In genomic region chr5:127423173-127423798, GRCh38 we compare ENCODE assay signal across 14 cellular contexts.
A peak's percentile ranks its signal among the peaks of the same experiment; 100 is the strongest.
DNase-seq lines count a peak whose midpoint lies in the region; ATAC-seq and TF ChIP-seq lines count a peak whose summit lies in the region.
"Had no signal": no experiment of that assay in that cellular context is flagged by ENCODE, and none has a peak within 500 bp of the region (broad histone marks: within the 10 kb centered on the region; RNA-seq: fewer than 3 reads in every experiment).

No MANE protein-coding gene starts in this region.

- H3K4me3 Mint-ChIP-seq in activated CD8-positive, alpha-beta T cell treated with anti-CD3 and anti-CD28 coated beads for 36 hours: peak overlapping the region; percentile 13
- H3K4me3 Mint-ChIP-seq in activated CD8-positive, alpha-beta T cell treated with anti-CD3 and anti-CD28 coated beads, Interleukin-2, amount 10 ng/mL, durations not matched to agents 7 days and 5 days: no peak overlapping the region
- H3K4me3 Mint-ChIP-seq: effector memory CD8-positive, alpha-beta T cell; T-helper 2 cell treated with Interferon-gamma antibody and Interleukin-4, amounts not matched to agents 5 μg/mL and 100 μg/mL, for 36 hours had no signal

- no peaks in the 10 kb centered on the region for H3K36me3 Mint-ChIP-seq in activated CD8-positive, alpha-beta T cell treated with anti-CD3 and anti-CD28 coated beads for 36 hours (ENCODE audit: low read depth)
- no peaks in the 10 kb centered on the region for H3K36me3 Mint-ChIP-seq in activated CD8-positive, alpha-beta T cell treated with anti-CD3 and anti-CD28 coated beads, Interleukin-2, amount 10 ng/mL, durations not matched to agents 7 days and 5 days (ENCODE audit: low read depth)

- no peak for ATAC-seq in activated CD8-positive, alpha-beta T cell treated with anti-CD3 and anti-CD28 coated beads for 36 hours
- ATAC-seq in activated CD8-positive, alpha-beta T cell treated with anti-CD3 and anti-CD28 coated beads, Interleukin-2, amount 10 ng/mL, durations not matched to agents 7 days and 5 days: no peak
- ATAC-seq in GM21737 (IDR thresholded peaks at IDR 0.05; ENCODE audit: unreplicated experiment) (peak; percentile 55), HG03378 (IDR thresholded peaks at IDR 0.05; ENCODE audit: unreplicated experiment) (peak; percentile 81)
- ATAC-seq: effector memory CD8-positive, alpha-beta T cell; lower lobe of right lung had no signal

- H3K4me1 ChIP-seq in tibial artery: peaks cover 0 to 12% (median 0%) of the 10 kb centered on the region in 4 donors
- H3K4me1 ChIP-seq: lower lobe of right lung had no signal

- H3K9me3 ChIP-seq in tibial artery: no peaks in the 10 kb centered on the region
- H3K9me3 ChIP-seq: lower lobe of right lung had no signal

- CTCF ChIA-PET in activated CD8-positive, alpha-beta T cell treated with anti-CD3 and anti-CD28 coated beads for 36 hours (lab: Charles Lee): no interaction called here
- CTCF ChIA-PET in activated CD8-positive, alpha-beta T cell treated with anti-CD3 and anti-CD28 coated beads, Interleukin-2, amount 10 ng/mL, durations not matched to agents 7 days and 5 days (lab: Charles Lee): no interaction called here

- H3K27me3 Mint-ChIP-seq in activated CD8-positive, alpha-beta T cell treated with anti-CD3 and anti-CD28 coated beads for 36 hours: peaks cover 6% of the 10 kb centered on the region
- peaks cover 3% of the 10 kb centered on the region for H3K27me3 Mint-ChIP-seq in activated CD8-positive, alpha-beta T cell treated with anti-CD3 and anti-CD28 coated beads, Interleukin-2, amount 10 ng/mL, durations not matched to agents 7 days and 5 days (ENCODE audit: low read depth)

- H3K27me3 ChIP-seq in tibial artery: no peaks in the 10 kb centered on the region

- no peaks in the 10 kb centered on the region for H3K36me3 ChIP-seq in tibial artery
- H3K36me3 ChIP-seq: lower lobe of right lung had no signal

- no peak for DNase-seq in activated CD8-positive, alpha-beta T cell treated with anti-CD3 and anti-CD28 coated beads for 36 hours
- no peak for DNase-seq in activated CD8-positive, alpha-beta T cell treated with anti-CD3 and anti-CD28 coated beads, Interleukin-2, amount 10 ng/mL, durations not matched to agents 7 days and 5 days
- DNase-seq in ACHN (no peak), tibial artery (no peak), middle frontal gyrus (ENCODE audit: extremely low spot score, low spot score) (no peak), T1000 (lab: John Stamatoyannopoulos, UW) (no peak)
- DNase-seq: DMS79 treated with DMSO at 0.1 percent for 48 hours; effector memory CD8-positive, alpha-beta T cell; lower lobe of right lung; nucleus accumbens; stimulated activated CD4-positive, alpha-beta T cell treated with anti-CD3 and anti-CD28 coated beads, Interleukin-12 subunit alpha, Interleukin-12 subunit beta, amount 100 ng/mL, for 4 hours had no signal

- H3K27ac ChIP-seq in tibial artery: no peak overlapping the region
- H3K27ac ChIP-seq: lower lobe of right lung had no signal

- in situ Hi-C loops in ACHN (cut with HindIII; ENCODE audit: low pct_ligation_motif_present, low pct_unique_long_range_greater_than_20kb, low sequenced_read_pairs): no loop called here

- POLR2A ChIA-PET in activated CD8-positive, alpha-beta T cell treated with anti-CD3 and anti-CD28 coated beads for 36 hours (lab: Charles Lee): no interaction called here
- POLR2A ChIA-PET in activated CD8-positive, alpha-beta T cell treated with anti-CD3 and anti-CD28 coated beads, Interleukin-2, amount 10 ng/mL, durations not matched to agents 7 days and 5 days (lab: Charles Lee): no interaction called here

- no peak overlapping the region for H3K4me3 ChIP-seq in tibial artery
- H3K4me3 ChIP-seq: lower lobe of right lung had no signal

- H3K27ac Mint-ChIP-seq in activated CD8-positive, alpha-beta T cell treated with anti-CD3 and anti-CD28 coated beads for 36 hours: no peak overlapping the region
- no peak overlapping the region for H3K27ac Mint-ChIP-seq in activated CD8-positive, alpha-beta T cell treated with anti-CD3 and anti-CD28 coated beads, Interleukin-2, amount 10 ng/mL, durations not matched to agents 7 days and 5 days
- H3K27ac Mint-ChIP-seq: effector memory CD8-positive, alpha-beta T cell; T-helper 2 cell treated with Interferon-gamma antibody and Interleukin-4, amounts not matched to agents 5 μg/mL and 100 μg/mL, for 36 hours had no signal

- H3K4me1 Mint-ChIP-seq in activated CD8-positive, alpha-beta T cell treated with anti-CD3 and anti-CD28 coated beads for 36 hours (ENCODE audit: low read depth): no peaks in the 10 kb centered on the region
- H3K4me1 Mint-ChIP-seq in activated CD8-positive, alpha-beta T cell treated with anti-CD3 and anti-CD28 coated beads, Interleukin-2, amount 10 ng/mL, durations not matched to agents 7 days and 5 days (ENCODE audit: low read depth): no peaks in the 10 kb centered on the region

- no peaks in the 10 kb centered on the region for H3K9me3 Mint-ChIP-seq in activated CD8-positive, alpha-beta T cell treated with anti-CD3 and anti-CD28 coated beads for 36 hours
- no peaks in the 10 kb centered on the region for H3K9me3 Mint-ChIP-seq in activated CD8-positive, alpha-beta T cell treated with anti-CD3 and anti-CD28 coated beads, Interleukin-2, amount 10 ng/mL, durations not matched to agents 7 days and 5 days (ENCODE audit: insufficient read depth)
- H3K9me3 Mint-ChIP-seq: effector memory CD8-positive, alpha-beta T cell; T-helper 2 cell treated with Interferon-gamma antibody and Interleukin-4, amounts not matched to agents 5 μg/mL and 100 μg/mL, for 36 hours had no signal

- no peak for TF ChIP-seq CTCF in activated CD8-positive, alpha-beta T cell treated with anti-CD3 and anti-CD28 coated beads for 36 hours (IDR thresholded peaks at IDR 0.05)
- TF ChIP-seq CTCF in tibial artery (IDR thresholded peaks at IDR 0.05): no peak

- intact Hi-C loops in activated CD8-positive, alpha-beta T cell treated with anti-CD3 and anti-CD28 coated beads for 36 hours (cut with micrococcal nuclease): no loop called here
- intact Hi-C loops in tibial artery (cut with DNase I; ENCODE audit: low total_unique reads): no loop called here

Comparison
In these comparisons a context has a peak if more than half of its experiments do, and no peak if none do; other contexts are left out.
1. ATAC-seq: peak in GM21737 (single experiment) and HG03378 (single experiment); none in activated CD8-positive, alpha-beta T cell treated with anti-CD3 and anti-CD28 coated beads for 36 hours (single experiment) and activated CD8-positive, alpha-beta T cell treated with anti-CD3 and anti-CD28 coated beads, Interleukin-2, amount 10 ng/mL, durations not matched to agents 7 days and 5 days (single experiment).